ENCODE assay signal across 1 cellular context in genomic region chr11:70381872-70382842, GRCh38.
TF ChIP-seq lines count a peak whose summit lies in the region.

No MANE protein-coding gene starts in this region.

TF ChIP-seq in HepG2, 621 proteins besides CTCF, POLR2A, EP300 and RAD21 (continued from another document):
- TF ChIP-seq HNF1A (IDR thresholded peaks at IDR 0.05; ENCODE audit: low read depth): no peak
- TF ChIP-seq HNF1A (CRISPR knock-in tag; IDR thresholded peaks at IDR 0.05; ENCODE audit: borderline replicate concordance): no peak
- peak; percentile 54; the same call in 1 of the 2 replicates for TF ChIP-seq NFE2L2 (IDR thresholded peaks at IDR 0.05; ENCODE audit: low read length)
- TF ChIP-seq MAFF (IDR thresholded peaks at IDR 0.05; ENCODE audit: low read depth, low read length): peak; percentile 80
